Comparison of ENCODE assay signal across 23 cellular contexts in genomic region chr3:62727576-62727975, GRCh38.
DNase-seq lines count a peak whose midpoint lies in the region; ATAC-seq, FAIRE-seq and TF ChIP-seq lines count a peak whose summit lies in the region.
"Had no signal": no experiment of that assay in that cellular context is flagged by ENCODE, and none has a peak within 500 bp of the region (broad histone marks: within the 10 kb centered on the region; RNA-seq: fewer than 3 reads in every experiment).

No MANE protein-coding gene starts in this region.

- DNase-seq in EH (ENCODE audit: low read depth) (peak; percentile 53), NCI-H69 (lab: John Stamatoyannopoulos, UW) (peak; percentile 20), bronchial epithelial cell (ENCODE audit: low read depth) (peak; percentile 51), psoas muscle (no peak)
- DNase-seq in stimulated activated CD4-positive, alpha-beta T cell treated with anti-CD3 and anti-CD28 coated beads, Interleukin-2, amount 100 ng/mL, for 48 hours, result no peak
- DNase-seq: activated CD4-positive, alpha-beta T cell treated with anti-CD3 and anti-CD28 coated beads for 48 hours; body of pancreas; colonic mucosa; GDM1; hypothalamus; kidney; naive B cell; NCI-H1930; NCI-H524 treated with DMSO at 0.1 percent for 48 hours; SHP77 treated with DMSO at 0.1 percent for 48 hours had no signal

- TF ChIP-seq CTCF in bronchial epithelial cell (IDR thresholded peaks at IDR 0.05; ENCODE audit: insufficient read depth, low read length, severe bottlenecking) (no peak), psoas muscle (IDR thresholded peaks at IDR 0.05) (no peak)

- no peaks in the 10 kb centered on the region for H3K27me3 ChIP-seq in bronchial epithelial cell (ENCODE audit: control insufficient read depth, insufficient read depth, low read length)
- no peaks in the 10 kb centered on the region for H3K27me3 ChIP-seq in psoas muscle (ENCODE audit: insufficient read depth in 3 of 3, low read length in 2 of 3)
- H3K27me3 ChIP-seq: body of pancreas, colonic mucosa had no signal

- H3K4me1 ChIP-seq in mesodermal cell (ENCODE audit: control insufficient read depth, insufficient read depth, low read length, poor library complexity, severe bottlenecking) (peaks cover 11% of the 10 kb centered on the region), psoas muscle (no peaks in the 10 kb centered on the region)
- H3K4me1 ChIP-seq: body of pancreas, colonic mucosa had no signal

- intact Hi-C loops in psoas muscle (cut with DNase I), result no loop called here

- peak overlapping the region; percentile 75 for H3K27ac ChIP-seq in mesodermal cell (ENCODE audit: low read depth, low read length, severe bottlenecking)
- no peak overlapping the region for H3K27ac ChIP-seq in psoas muscle
- H3K27ac ChIP-seq: body of pancreas, colonic mucosa, parathyroid adenoma, thoracic aorta had no signal

- no CpG with 5 or more reads among the region's 1 CpG for WGBS in mesodermal cell (ENCODE audit: insufficient coverage in 2 of 2), 2 experiments
- WGBS in psoas muscle, 3 donors, result 39 to 74% (median 66%) methylated on average over 1 of the region's 1 CpG

- ATAC-seq in psoas muscle (no peak), HG02610 (IDR thresholded peaks at IDR 0.05; ENCODE audit: unreplicated experiment) (no peak), HG02852 (IDR thresholded peaks at IDR 0.05; ENCODE audit: unreplicated experiment) (no peak)
- ATAC-seq: activated naive CD4-positive, alpha-beta T cell treated with anti-CD3 and anti-CD28 coated beads, Interleukin-2, amount 50 U/mL, for 72 hours; body of pancreas; stimulated activated memory B cell treated with anti-CD40 and anti-IgM and Interleukin-4, amounts not matched to agents 10 μg/mL and 1 μg/mL and 100 μg/mL, for 72 hours had no signal

- H3K36me3 ChIP-seq in bronchial epithelial cell (ENCODE audit: control insufficient read depth, insufficient read depth, low read length) (no peaks in the 10 kb centered on the region), mesodermal cell (ENCODE audit: control insufficient read depth, insufficient read depth, low read length) (no peaks in the 10 kb centered on the region), psoas muscle (ENCODE audit: insufficient read depth in 1 of 2, low read depth in 1 of 2) (no peaks in the 10 kb centered on the region)
- H3K36me3 ChIP-seq: colonic mucosa, thoracic aorta had no signal

- FAIRE-seq in bronchial epithelial cell (lab: Jason Lieb, UNC), result no peak
- FAIRE-seq: endometrium, kidney had no signal

- H3K9me3 ChIP-seq in mesodermal cell (ENCODE audit: control insufficient read depth, low read length), result no peaks in the 10 kb centered on the region
- H3K9me3 ChIP-seq in psoas muscle, result no peaks in the 10 kb centered on the region
- H3K9me3 ChIP-seq: body of pancreas, colonic mucosa, thoracic aorta had no signal

- H3K4me3 ChIP-seq in bronchial epithelial cell (ENCODE audit: low read depth, low read length) (no peak overlapping the region), mesodermal cell (ENCODE audit: extremely low read depth, insufficient read depth, low read length, poor library complexity, severe bottlenecking) (no peak overlapping the region), psoas muscle (no peak overlapping the region)
- H3K4me3 ChIP-seq: body of pancreas, colonic mucosa, thoracic aorta had no signal

Comparison
In these comparisons a context has a peak if more than half of its experiments do, and no peak if none do; other contexts are left out.
1. DNase-seq: peak in EH (single experiment), NCI-H69 (single experiment) and bronchial epithelial cell (single experiment); none in psoas muscle (0 of 2) and stimulated activated CD4-positive, alpha-beta T cell treated with anti-CD3 and anti-CD28 coated beads, Interleukin-2, amount 100 ng/mL, for 48 hours (0 of 2).